In genomic region chr11:111565111-111565720, GRCh38 we compare ENCODE assay signal across 1 cellular context.
TF ChIP-seq lines count a peak whose summit lies in the region.

No MANE protein-coding gene starts in this region.

TF ChIP-seq in H1, 55 proteins besides CTCF, POLR2A, EP300 and RAD21:
- TF ChIP-seq CEBPB (IDR thresholded peaks at IDR 0.05; ENCODE audit: low read depth, low read length) (peak; percentile 88), POLR2AphosphoS5 (IDR thresholded peaks at IDR 0.05; ENCODE audit: low read depth, low read length) (no peak), MAFK (IDR thresholded peaks at IDR 0.05; ENCODE audit: low read depth, low read length) (peak; percentile 96), ATF2 (IDR thresholded peaks at IDR 0.05; ENCODE audit: low read length) (peak; percentile 31; the same call in 1 of the 2 replicates)
